7 cellular contexts compared by ENCODE assay signal in genomic region chr19:5316138-5316537, GRCh38.
"Had no signal": no experiment of that assay in that cellular context is flagged by ENCODE, and none has a peak within 500 bp of the region (broad histone marks: within the 10 kb centered on the region; RNA-seq: fewer than 3 reads in every experiment).

No MANE protein-coding gene starts in this region.

- H3K4me3 Mint-ChIP-seq: IgD-negative memory B cell had no signal

- H3K9ac ChIP-seq: KMS-11 had no signal

- H3K4me2 ChIP-seq: KMS-11 had no signal

- DNase-seq: IMR-90, KBM-7, KG1 had no signal

- FAIRE-seq: HTR-8/SVneo had no signal

- H3K9me3 Mint-ChIP-seq: IgD-negative memory B cell had no signal

- H3K27ac ChIP-seq: HL-60, KMS-11 had no signal
